Comparison of ENCODE assay signal across 1 cellular context in genomic region chr4:74157743-74158560, GRCh38.
TF ChIP-seq lines count a peak whose summit lies in the region.

MTHFD2L (plus strand) TSS chr4:74158118; CDS start chr4:74158139, 21 bp downstream.

TF ChIP-seq in HepG2, 621 proteins besides CTCF, POLR2A, EP300 and RAD21 (continued from another document):
- 0 out of 2 replicates have a peak, but pooled peaks have one; percentile 68 for TF ChIP-seq SMAD1 (CRISPR knock-in tag; IDR thresholded peaks at IDR 0.05; ENCODE audit: borderline replicate concordance, low read depth)
- peak; percentile 72; the same call in 1 of the 2 replicates for TF ChIP-seq ZNF558 (CRISPR knock-in tag; IDR thresholded peaks at IDR 0.05; ENCODE audit: borderline replicate concordance)
- TF ChIP-seq THAP7 (CRISPR knock-in tag; IDR thresholded peaks at IDR 0.05) = peak; percentile 67; the same call in 1 of the 2 replicates
- TF ChIP-seq ZNF7 (CRISPR knock-in tag; IDR thresholded peaks at IDR 0.05) = no peak
- TF ChIP-seq ZNF790 (CRISPR knock-in tag; IDR thresholded peaks at IDR 0.05; ENCODE audit: borderline replicate concordance) = no peak
